16 cellular contexts compared by ENCODE assay signal in the genomic region with DNA sequence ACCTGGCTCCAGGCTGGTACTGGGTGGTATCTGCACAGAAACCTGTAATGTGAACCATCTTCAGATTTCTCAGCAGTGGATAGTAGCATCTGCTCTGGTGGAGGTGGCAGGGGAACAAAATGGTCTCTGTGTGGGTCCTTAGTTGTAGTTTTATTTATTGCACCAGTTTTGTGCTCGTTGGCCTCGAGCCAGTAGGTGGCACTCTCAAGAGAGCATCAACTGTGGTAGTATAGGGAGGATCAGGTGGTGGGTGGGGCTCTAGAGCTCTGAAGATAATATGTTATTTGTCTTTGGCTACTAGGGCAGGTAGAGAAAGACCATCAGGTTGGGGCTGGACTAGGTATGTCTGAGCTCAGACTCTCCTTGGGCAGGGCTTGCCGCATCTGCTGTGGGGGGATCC.
DNase-seq lines count a peak whose midpoint lies in the region; ATAC-seq and TF ChIP-seq lines count a peak whose summit lies in the region.
"Had no signal": no experiment of that assay in that cellular context is flagged by ENCODE, and none has a peak within 500 bp of the region (broad histone marks: within the 10 kb centered on the region; RNA-seq: fewer than 3 reads in every experiment).

No MANE protein-coding gene starts in this region.

- H3K36me3 Mint-ChIP-seq in CD14-positive monocyte, result no peaks in the 10 kb centered on the region
- H3K36me3 Mint-ChIP-seq: naive B cell had no signal

- ATAC-seq in GM18858 (IDR thresholded peaks at IDR 0.05; ENCODE audit: unreplicated experiment), result no peak
- ATAC-seq: activated T-helper 17 cell treated with anti-CD3 and anti-CD28 coated beads, Interleukin-2, amount 50 U/mL, for 72 hours; K562; left lung had no signal

- no peaks in the 10 kb centered on the region for H3K36me3 ChIP-seq in DOHH2 (ENCODE audit: control insufficient read depth, low read length)
- H3K36me3 ChIP-seq in OCI-LY3 (replicated peaks; ENCODE audit: low read depth, low read length), result no peaks in the 10 kb centered on the region
- H3K36me3 ChIP-seq: ascending aorta, esophagus muscularis mucosa, left lung had no signal

- H3K4me3 Mint-ChIP-seq in CD14-positive monocyte, result no peak overlapping the region
- H3K4me3 Mint-ChIP-seq: activated T-helper 17 cell treated with anti-CD3 and anti-CD28 coated beads, Interleukin-2, amount 50 U/mL, for 72 hours; dendritic cell treated with granulocyte-macrophage colony-stimulating factor and Interleukin-4, amounts not matched to agents 40 ng/mL and 50 ng/mL, for 4 days; naive B cell had no signal

- H3K9me2 ChIP-seq in DOHH2 (replicated peaks; ENCODE audit: control insufficient read depth, low read length), result no peaks in the 10 kb centered on the region

- H3K27me3 Mint-ChIP-seq in CD14-positive monocyte (ENCODE audit: low read depth in 3 of 3), result no peaks in the 10 kb centered on the region
- H3K27me3 Mint-ChIP-seq: activated T-helper 17 cell treated with anti-CD3 and anti-CD28 coated beads, Interleukin-2, amount 50 U/mL, for 72 hours; dendritic cell treated with granulocyte-macrophage colony-stimulating factor and Interleukin-4, amounts not matched to agents 40 ng/mL and 50 ng/mL, for 4 days had no signal

- H3K4me2 ChIP-seq in DOHH2 (ENCODE audit: low read length), result no peak overlapping the region
- no peak overlapping the region for H3K4me2 ChIP-seq in OCI-LY3 (ENCODE audit: low read length)

- H3K27ac ChIP-seq in DOHH2 (ENCODE audit: low read depth, low read length) (no peak overlapping the region), OCI-LY3 (ENCODE audit: low read length) (no peak overlapping the region)
- H3K27ac ChIP-seq: ascending aorta, esophagus muscularis mucosa, left lung, SK-N-MC had no signal

- no peaks in the 10 kb centered on the region for H3K27me3 ChIP-seq in DOHH2 (ENCODE audit: control insufficient read depth, low read length)
- no peaks in the 10 kb centered on the region for H3K27me3 ChIP-seq in OCI-LY3 (ENCODE audit: low read depth, low read length)
- H3K27me3 ChIP-seq: ascending aorta, esophagus muscularis mucosa, left lung had no signal

- H3K27ac Mint-ChIP-seq in CD14-positive monocyte, result peak overlapping the region in 1 of 7 donors; percentile 43
- H3K27ac Mint-ChIP-seq: activated T-helper 17 cell treated with anti-CD3 and anti-CD28 coated beads, Interleukin-2, amount 50 U/mL, for 72 hours; dendritic cell treated with granulocyte-macrophage colony-stimulating factor and Interleukin-4, amounts not matched to agents 40 ng/mL and 50 ng/mL, for 4 days had no signal

- no peaks in the 10 kb centered on the region for H3K4me1 ChIP-seq in DOHH2 (ENCODE audit: control insufficient read depth, low read length)
- H3K4me1 ChIP-seq in OCI-LY3 (ENCODE audit: low read length), result no peaks in the 10 kb centered on the region
- H3K4me1 ChIP-seq: ascending aorta, esophagus muscularis mucosa, left lung had no signal

- H3K4me1 Mint-ChIP-seq in CD14-positive monocyte, result no peaks in the 10 kb centered on the region
- H3K4me1 Mint-ChIP-seq: activated T-helper 17 cell treated with anti-CD3 and anti-CD28 coated beads, Interleukin-2, amount 50 U/mL, for 72 hours; naive B cell had no signal

- no peaks in the 10 kb centered on the region for H3F3A ChIP-seq in DOHH2 (ENCODE audit: control insufficient read depth, insufficient read depth)

- H3K4me3 ChIP-seq in DOHH2 (ENCODE audit: low read length) (no peak overlapping the region), OCI-LY3 (ENCODE audit: low read length) (no peak overlapping the region)
- H3K4me3 ChIP-seq: ascending aorta, esophagus muscularis mucosa, K562, left lung, SK-N-MC had no signal

- H3K9me3 Mint-ChIP-seq in CD14-positive monocyte, result peaks cover 7 to 30% (median 22%) of the 10 kb centered on the region in 7 donors

- H4K20me1 ChIP-seq in DOHH2 (ENCODE audit: control insufficient read depth, insufficient read depth, low read depth, low read length) (no peaks in the 10 kb centered on the region), OCI-LY3 (ENCODE audit: insufficient read depth, low read length) (no peaks in the 10 kb centered on the region)

- TF ChIP-seq CTCF in DOHH2 (IDR thresholded peaks at IDR 0.05; ENCODE audit: low read depth, low read length, poor library complexity, severe bottlenecking), result peak; percentile 53
- 0 out of 2 replicates have a peak, but pooled peaks have one; percentile 6 for TF ChIP-seq CTCF in GM12874 (IDR thresholded peaks at IDR 0.05; ENCODE audit: insufficient read depth, low read depth, low read length)
- peak; percentile 41 for TF ChIP-seq CTCF in OCI-LY3 (IDR thresholded peaks at IDR 0.05; ENCODE audit: low read depth, low read length)
- TF ChIP-seq CTCF in CD14-positive monocyte (IDR thresholded peaks at IDR 0.05), result no peak

- H3K79me2 ChIP-seq in DOHH2 (ENCODE audit: control insufficient read depth, low read length) (no peaks in the 10 kb centered on the region), OCI-LY3 (ENCODE audit: low read length) (no peaks in the 10 kb centered on the region)

- H3K9me3 ChIP-seq in DOHH2 (ENCODE audit: control insufficient read depth, insufficient read depth, low read length) (no peaks in the 10 kb centered on the region), OCI-LY3 (ENCODE audit: insufficient read depth, low read length) (no peaks in the 10 kb centered on the region)
- H3K9me3 ChIP-seq: ascending aorta, esophagus muscularis mucosa had no signal

- peak; percentile 37 for DNase-seq in iPS-NIHi7 (ENCODE audit: extremely low spot score)
- no peak for DNase-seq in ureter (ENCODE audit: low spot score)
- no peak for DNase-seq in CD14-positive monocyte (ENCODE audit: low spot score)
- DNase-seq: left lung, naive B cell, NCI-H1930 had no signal

- H3K9ac ChIP-seq in OCI-LY3 (ENCODE audit: low read length), result no peak overlapping the region

- no peak overlapping the region for H2AFZ ChIP-seq in OCI-LY3 (ENCODE audit: low read depth, low read length)

- intact Hi-C loops in CD14-positive monocyte (cut with micrococcal nuclease), result no loop called here
